Comparison of ENCODE assay signal across 30 cellular contexts in the genomic region with DNA sequence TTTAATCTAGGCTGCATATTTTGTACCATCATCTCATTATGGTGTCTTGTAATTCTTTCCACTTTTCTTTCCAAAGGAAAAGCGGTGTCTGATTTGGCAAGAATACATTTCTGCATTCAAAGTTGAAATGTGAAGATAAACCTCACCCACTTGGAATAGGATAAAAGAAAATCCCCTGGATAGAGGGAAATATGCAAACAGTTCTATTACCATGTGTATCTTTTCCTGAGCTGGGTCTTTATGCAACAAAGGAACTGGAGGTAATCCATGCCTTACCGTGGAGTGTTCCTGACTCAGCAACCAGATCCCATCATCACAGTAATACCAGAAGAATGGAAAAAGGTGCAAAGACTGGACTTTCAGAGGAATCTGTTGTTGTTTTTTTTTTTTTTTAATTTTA. TPM values are rescaled to one million over a fixed set of nuclear protein-coding genes. Genes with fewer than 3 reads are reported as not detected.
"Had no signal": no experiment of that assay in that cellular context is flagged by ENCODE, and none has a peak within 500 bp of the region (broad histone marks: within the 10 kb centered on the region; RNA-seq: fewer than 3 reads in every experiment).

No MANE protein-coding gene starts in this region.

- H3K9me3 ChIP-seq: adrenal gland, ascending aorta, breast epithelium, SJCRH30, SK-N-SH had no signal

- H3K36me3 ChIP-seq: adrenal gland, ascending aorta, breast epithelium, SJCRH30 had no signal

- H3K27ac Mint-ChIP-seq: activated CD4-positive, alpha-beta memory T cell treated with anti-CD3 and anti-CD28 coated beads, Interleukin-2, amount 10 ng/mL, durations not matched to agents 7 days and 5 days; activated CD4-positive, alpha-beta T cell treated with anti-CD3 and anti-CD28 coated beads for 36 hours; activated naive CD8-positive, alpha-beta T cell treated with anti-CD3 and anti-CD28 coated beads, Interleukin-2, amount 10 ng/mL, durations not matched to agents 7 days and 5 days; activated T-cell treated with anti-CD3 and anti-CD28 coated beads, Interleukin-2, amount 50 U/mL, for 72 hours had no signal

- H3K36me3 Mint-ChIP-seq: activated naive CD8-positive, alpha-beta T cell treated with anti-CD3 and anti-CD28 coated beads, Interleukin-2, amount 10 ng/mL, durations not matched to agents 7 days and 5 days had no signal

- H3K27ac ChIP-seq: adrenal gland, ascending aorta, breast epithelium, SJCRH30, VCaP had no signal

- H3K9ac ChIP-seq: SK-N-SH had no signal

- H3K4me1 ChIP-seq: breast epithelium, SJCRH30 had no signal

- H3K4me1 Mint-ChIP-seq: activated CD4-positive, alpha-beta memory T cell treated with anti-CD3 and anti-CD28 coated beads, Interleukin-2, amount 10 ng/mL, durations not matched to agents 7 days and 5 days; activated CD4-positive, alpha-beta T cell treated with anti-CD3 and anti-CD28 coated beads for 36 hours; activated naive CD8-positive, alpha-beta T cell treated with anti-CD3 and anti-CD28 coated beads, Interleukin-2, amount 10 ng/mL, durations not matched to agents 7 days and 5 days had no signal

- H3K4me3 ChIP-seq: adrenal gland, ascending aorta, breast epithelium, SJCRH30 had no signal

- H3K4me3 Mint-ChIP-seq: activated CD4-positive, alpha-beta memory T cell treated with anti-CD3 and anti-CD28 coated beads, Interleukin-2, amount 10 ng/mL, durations not matched to agents 7 days and 5 days; activated CD4-positive, alpha-beta T cell treated with anti-CD3 and anti-CD28 coated beads for 36 hours; activated naive CD8-positive, alpha-beta T cell treated with anti-CD3 and anti-CD28 coated beads, Interleukin-2, amount 10 ng/mL, durations not matched to agents 7 days and 5 days; activated T-cell treated with anti-CD3 and anti-CD28 coated beads, Interleukin-2, amount 50 U/mL, for 72 hours had no signal

- H3K27me3 Mint-ChIP-seq: activated CD4-positive, alpha-beta memory T cell treated with anti-CD3 and anti-CD28 coated beads, Interleukin-2, amount 10 ng/mL, durations not matched to agents 7 days and 5 days; activated CD4-positive, alpha-beta T cell treated with anti-CD3 and anti-CD28 coated beads for 36 hours; activated naive CD8-positive, alpha-beta T cell treated with anti-CD3 and anti-CD28 coated beads, Interleukin-2, amount 10 ng/mL, durations not matched to agents 7 days and 5 days had no signal

- DNase-seq: activated CD4-positive, alpha-beta memory T cell treated with anti-CD3 and anti-CD28 coated beads, Interleukin-2, amount 10 ng/mL, durations not matched to agents 7 days and 5 days; activated CD4-positive, alpha-beta T cell treated with anti-CD3 and anti-CD28 coated beads for 36 hours; activated CD4-positive, alpha-beta T cell treated with anti-CD3 and anti-CD28 coated beads, Interleukin-2, amount 50 U/mL, for 1 hour; activated CD4-positive, CD25-positive, alpha-beta regulatory T cell; activated CD8-positive, alpha-beta memory T cell treated with anti-CD3 and anti-CD28 coated beads, Interleukin-2, amount 50 U/mL, for 4 hours; activated naive CD4-positive, alpha-beta T cell treated with anti-CD3 and anti-CD28 coated beads, Interleukin-2, amount 50 U/mL, for 16 hours; activated naive CD8-positive, alpha-beta T cell treated with anti-CD3 and anti-CD28 coated beads, Interleukin-2, amount 10 ng/mL, durations not matched to agents 7 days and 5 days; activated T-cell treated with anti-CD3 and anti-CD28 coated beads, Interleukin-2, amount 50 U/mL, for 72 hours; adrenal gland; caudate nucleus; Kasumi-1; KBM-7; NCI-H1048; NCI-H1417; NCI-H1930; NCI-H2171; NCI-H2227 treated with DMSO at 0.1 percent for 48 hours; NCI-H69; NK-92 treated with Interleukin-12 subunit alpha and Interleukin-12 subunit beta, amount 100 ng/mL, for 24 hours; OCI-M1; RPMI8226; SJCRH30; SK-N-SH; T-helper 1 cell had no signal

- H3K27me3 ChIP-seq: adrenal gland, ascending aorta, breast epithelium, SJCRH30 had no signal

- ATAC-seq: activated CD4-positive, alpha-beta T cell treated with anti-CD3 and anti-CD28 coated beads for 36 hours; activated T-cell treated with anti-CD3 and anti-CD28 coated beads, Interleukin-2, amount 50 U/mL, for 72 hours; Panc1; Right ventricle myocardium inferior had no signal

RNA-seq across cellular contexts. Expression of a gene that starts 55.4 kb away (rescaled TPM):
- total RNA-seq: activated CD4-positive, alpha-beta memory T cell treated with anti-CD3 and anti-CD28 coated beads, Interleukin-2, amount 10 ng/mL, durations not matched to agents 7 days and 5 days; activated CD4-positive, alpha-beta T cell treated with anti-CD3 and anti-CD28 coated beads for 36 hours; activated naive CD8-positive, alpha-beta T cell treated with anti-CD3 and anti-CD28 coated beads, Interleukin-2, amount 10 ng/mL, durations not matched to agents 7 days and 5 days; activated T-cell treated with anti-CD3 and anti-CD28 coated beads, Interleukin-2, amount 50 U/mL, for 72 hours; T-helper 2 cell treated with Interferon-gamma antibody and Interleukin-4, amounts not matched to agents 100 ng/mL and 5 ng/mL, for 36 hours had no signal
